Comparison of ENCODE assay signal across 1 cellular context in genomic region chr1:32178380-32179192, GRCh38.
TF ChIP-seq lines count a peak whose summit lies in the region.

No MANE protein-coding gene starts in this region.

TF ChIP-seq in HepG2, 621 proteins besides CTCF, POLR2A, EP300 and RAD21 (continued from another document and continues in another):
- TF ChIP-seq, protein P1, sequence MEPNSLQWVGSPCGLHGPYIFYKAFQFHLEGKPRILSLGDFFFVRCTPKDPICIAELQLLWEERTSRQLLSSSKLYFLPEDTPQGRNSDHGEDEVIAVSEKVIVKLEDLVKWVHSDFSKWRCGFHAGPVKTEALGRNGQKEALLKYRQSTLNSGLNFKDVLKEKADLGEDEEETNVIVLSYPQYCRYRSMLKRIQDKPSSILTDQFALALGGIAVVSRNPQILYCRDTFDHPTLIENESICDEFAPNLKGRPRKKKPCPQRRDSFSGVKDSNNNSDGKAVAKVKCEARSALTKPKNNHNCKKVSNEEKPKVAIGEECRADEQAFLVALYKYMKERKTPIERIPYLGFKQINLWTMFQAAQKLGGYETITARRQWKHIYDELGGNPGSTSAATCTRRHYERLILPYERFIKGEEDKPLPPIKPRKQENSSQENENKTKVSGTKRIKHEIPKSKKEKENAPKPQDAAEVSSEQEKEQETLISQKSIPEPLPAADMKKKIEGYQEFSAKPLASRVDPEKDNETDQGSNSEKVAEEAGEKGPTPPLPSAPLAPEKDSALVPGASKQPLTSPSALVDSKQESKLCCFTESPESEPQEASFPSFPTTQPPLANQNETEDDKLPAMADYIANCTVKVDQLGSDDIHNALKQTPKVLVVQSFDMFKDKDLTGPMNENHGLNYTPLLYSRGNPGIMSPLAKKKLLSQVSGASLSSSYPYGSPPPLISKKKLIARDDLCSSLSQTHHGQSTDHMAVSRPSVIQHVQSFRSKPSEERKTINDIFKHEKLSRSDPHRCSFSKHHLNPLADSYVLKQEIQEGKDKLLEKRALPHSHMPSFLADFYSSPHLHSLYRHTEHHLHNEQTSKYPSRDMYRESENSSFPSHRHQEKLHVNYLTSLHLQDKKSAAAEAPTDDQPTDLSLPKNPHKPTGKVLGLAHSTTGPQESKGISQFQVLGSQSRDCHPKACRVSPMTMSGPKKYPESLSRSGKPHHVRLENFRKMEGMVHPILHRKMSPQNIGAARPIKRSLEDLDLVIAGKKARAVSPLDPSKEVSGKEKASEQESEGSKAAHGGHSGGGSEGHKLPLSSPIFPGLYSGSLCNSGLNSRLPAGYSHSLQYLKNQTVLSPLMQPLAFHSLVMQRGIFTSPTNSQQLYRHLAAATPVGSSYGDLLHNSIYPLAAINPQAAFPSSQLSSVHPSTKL (CRISPR knock-in tag; IDR thresholded peaks at IDR 0.05) = peak; percentile 71
- no peak for TF ChIP-seq FOXP1 (IDR thresholded peaks at IDR 0.05)
- peak; percentile 63; the same call in 1 of the 2 replicates for TF ChIP-seq FOXP1 (CRISPR knock-in tag; IDR thresholded peaks at IDR 0.05)
- TF ChIP-seq ZSCAN20 (CRISPR knock-in tag; IDR thresholded peaks at IDR 0.05; ENCODE audit: borderline replicate concordance) = no peak
- TF ChIP-seq ZBED4 (CRISPR knock-in tag; IDR thresholded peaks at IDR 0.05; ENCODE audit: borderline replicate concordance) = peak; percentile 43; the same call in 1 of the 2 replicates
- TF ChIP-seq NR2F6 (IDR thresholded peaks at IDR 0.05) = peak; percentile 57; the same call in 1 of the 2 replicates
- TF ChIP-seq NR2F6 (CRISPR knock-in tag; IDR thresholded peaks at IDR 0.05) = peak; percentile 63
- no peak for TF ChIP-seq NFIB (CRISPR knock-in tag; IDR thresholded peaks at IDR 0.05; ENCODE audit: borderline replicate concordance)
- TF ChIP-seq XBP1 (CRISPR knock-in tag; IDR thresholded peaks at IDR 0.05) = 0 out of 2 replicates have a peak, but pooled peaks have one; percentile 17
- peak; percentile 31; the same call in 1 of the 2 replicates for TF ChIP-seq FOXJ3 (CRISPR knock-in tag; IDR thresholded peaks at IDR 0.05; ENCODE audit: borderline replicate concordance)
- TF ChIP-seq SAP130 (CRISPR knock-in tag; IDR thresholded peaks at IDR 0.05; ENCODE audit: low read depth) = peak; percentile 57
- TF ChIP-seq, protein P2, sequence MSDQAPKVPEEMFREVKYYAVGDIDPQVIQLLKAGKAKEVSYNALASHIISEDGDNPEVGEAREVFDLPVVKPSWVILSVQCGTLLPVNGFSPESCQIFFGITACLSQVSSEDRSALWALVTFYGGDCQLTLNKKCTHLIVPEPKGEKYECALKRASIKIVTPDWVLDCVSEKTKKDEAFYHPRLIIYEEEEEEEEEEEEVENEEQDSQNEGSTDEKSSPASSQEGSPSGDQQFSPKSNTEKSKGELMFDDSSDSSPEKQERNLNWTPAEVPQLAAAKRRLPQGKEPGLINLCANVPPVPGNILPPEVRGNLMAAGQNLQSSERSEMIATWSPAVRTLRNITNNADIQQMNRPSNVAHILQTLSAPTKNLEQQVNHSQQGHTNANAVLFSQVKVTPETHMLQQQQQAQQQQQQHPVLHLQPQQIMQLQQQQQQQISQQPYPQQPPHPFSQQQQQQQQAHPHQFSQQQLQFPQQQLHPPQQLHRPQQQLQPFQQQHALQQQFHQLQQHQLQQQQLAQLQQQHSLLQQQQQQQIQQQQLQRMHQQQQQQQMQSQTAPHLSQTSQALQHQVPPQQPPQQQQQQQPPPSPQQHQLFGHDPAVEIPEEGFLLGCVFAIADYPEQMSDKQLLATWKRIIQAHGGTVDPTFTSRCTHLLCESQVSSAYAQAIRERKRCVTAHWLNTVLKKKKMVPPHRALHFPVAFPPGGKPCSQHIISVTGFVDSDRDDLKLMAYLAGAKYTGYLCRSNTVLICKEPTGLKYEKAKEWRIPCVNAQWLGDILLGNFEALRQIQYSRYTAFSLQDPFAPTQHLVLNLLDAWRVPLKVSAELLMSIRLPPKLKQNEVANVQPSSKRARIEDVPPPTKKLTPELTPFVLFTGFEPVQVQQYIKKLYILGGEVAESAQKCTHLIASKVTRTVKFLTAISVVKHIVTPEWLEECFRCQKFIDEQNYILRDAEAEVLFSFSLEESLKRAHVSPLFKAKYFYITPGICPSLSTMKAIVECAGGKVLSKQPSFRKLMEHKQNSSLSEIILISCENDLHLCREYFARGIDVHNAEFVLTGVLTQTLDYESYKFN (CRISPR knock-in tag; conservative IDR thresholded peaks at IDR 0.05) = peak; percentile 85
- TF ChIP-seq TBX3 (IDR thresholded peaks at IDR 0.05; ENCODE audit: borderline replicate concordance) = peak; percentile 72; the same call in 1 of the 2 replicates
- TF ChIP-seq JARID2 (CRISPR knock-in tag; IDR thresholded peaks at IDR 0.05; ENCODE audit: insufficient replicate concordance) = peak; percentile 22
- TF ChIP-seq, protein P3, sequence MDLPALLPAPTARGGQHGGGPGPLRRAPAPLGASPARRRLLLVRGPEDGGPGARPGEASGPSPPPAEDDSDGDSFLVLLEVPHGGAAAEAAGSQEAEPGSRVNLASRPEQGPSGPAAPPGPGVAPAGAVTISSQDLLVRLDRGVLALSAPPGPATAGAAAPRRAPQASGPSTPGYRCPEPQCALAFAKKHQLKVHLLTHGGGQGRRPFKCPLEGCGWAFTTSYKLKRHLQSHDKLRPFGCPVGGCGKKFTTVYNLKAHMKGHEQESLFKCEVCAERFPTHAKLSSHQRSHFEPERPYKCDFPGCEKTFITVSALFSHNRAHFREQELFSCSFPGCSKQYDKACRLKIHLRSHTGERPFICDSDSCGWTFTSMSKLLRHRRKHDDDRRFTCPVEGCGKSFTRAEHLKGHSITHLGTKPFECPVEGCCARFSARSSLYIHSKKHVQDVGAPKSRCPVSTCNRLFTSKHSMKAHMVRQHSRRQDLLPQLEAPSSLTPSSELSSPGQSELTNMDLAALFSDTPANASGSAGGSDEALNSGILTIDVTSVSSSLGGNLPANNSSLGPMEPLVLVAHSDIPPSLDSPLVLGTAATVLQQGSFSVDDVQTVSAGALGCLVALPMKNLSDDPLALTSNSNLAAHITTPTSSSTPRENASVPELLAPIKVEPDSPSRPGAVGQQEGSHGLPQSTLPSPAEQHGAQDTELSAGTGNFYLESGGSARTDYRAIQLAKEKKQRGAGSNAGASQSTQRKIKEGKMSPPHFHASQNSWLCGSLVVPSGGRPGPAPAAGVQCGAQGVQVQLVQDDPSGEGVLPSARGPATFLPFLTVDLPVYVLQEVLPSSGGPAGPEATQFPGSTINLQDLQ (CRISPR knock-in tag; IDR thresholded peaks at IDR 0.05) = no peak
- no peak for TF ChIP-seq SOX6 (IDR thresholded peaks at IDR 0.05)
- TF ChIP-seq SOX6 (CRISPR knock-in tag; IDR thresholded peaks at IDR 0.05) = peak; percentile 56
- no peak for TF ChIP-seq AGO2 (optimal IDR thresholded peaks at IDR 0.05; ENCODE audit: low read depth, low read length)
- TF ChIP-seq ISL2 (CRISPR knock-in tag; IDR thresholded peaks at IDR 0.05) = peak; percentile 35; the same call in 1 of the 2 replicates
- peak; percentile 89 for TF ChIP-seq TBX2 (CRISPR knock-in tag; IDR thresholded peaks at IDR 0.05; ENCODE audit: borderline replicate concordance)
- peak; percentile 33; the same call in 1 of the 2 replicates for TF ChIP-seq MIXL1 (CRISPR knock-in tag; IDR thresholded peaks at IDR 0.05)
- 0 out of 2 replicates have a peak, but pooled peaks have one; percentile 22 for TF ChIP-seq ZFP1 (CRISPR knock-in tag; IDR thresholded peaks at IDR 0.05)
- TF ChIP-seq NCOA2 (CRISPR knock-in tag; IDR thresholded peaks at IDR 0.05) = peak; percentile 34
- TF ChIP-seq KDM6A (CRISPR knock-in tag; IDR thresholded peaks at IDR 0.05; ENCODE audit: low read depth) = peak; percentile 72; the same call in 1 of the 2 replicates
- TF ChIP-seq CEBPG (CRISPR knock-in tag; IDR thresholded peaks at IDR 0.05) = peak; percentile 90
- no peak for TF ChIP-seq ZNF563 (CRISPR knock-in tag; IDR thresholded peaks at IDR 0.05)
- no peak; the same call in 1 of the 2 replicates for TF ChIP-seq CREB1 (IDR thresholded peaks at IDR 0.05)
- peak; percentile 76 for TF ChIP-seq CREB1 (CRISPR knock-in tag; IDR thresholded peaks at IDR 0.05)
- TF ChIP-seq ZNF614 (CRISPR knock-in tag; IDR thresholded peaks at IDR 0.05; ENCODE audit: borderline replicate concordance) = peak; percentile 83; the same call in 1 of the 2 replicates
- TF ChIP-seq, protein P4, sequence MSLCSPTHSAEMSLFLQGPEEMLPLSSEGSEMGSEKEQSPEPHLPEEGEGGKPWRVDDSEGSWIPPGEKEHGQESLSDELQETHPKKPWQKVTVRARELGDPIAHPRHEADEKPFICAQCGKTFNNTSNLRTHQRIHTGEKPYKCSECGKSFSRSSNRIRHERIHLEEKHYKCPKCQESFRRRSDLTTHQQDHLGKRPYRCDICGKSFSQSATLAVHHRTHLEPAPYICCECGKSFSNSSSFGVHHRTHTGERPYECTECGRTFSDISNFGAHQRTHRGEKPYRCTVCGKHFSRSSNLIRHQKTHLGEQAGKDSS (CRISPR knock-in tag; IDR thresholded peaks at IDR 0.05; ENCODE audit: borderline replicate concordance, low read depth) = peak; percentile 98
- 0 out of 2 replicates have a peak, but pooled peaks have one; percentile 9 for TF ChIP-seq ZNF556 (CRISPR knock-in tag; IDR thresholded peaks at IDR 0.05; ENCODE audit: borderline replicate concordance)
- TF ChIP-seq GATAD2A (CRISPR knock-in tag; IDR thresholded peaks at IDR 0.05) = peak; percentile 90
- TF ChIP-seq, protein P5, sequence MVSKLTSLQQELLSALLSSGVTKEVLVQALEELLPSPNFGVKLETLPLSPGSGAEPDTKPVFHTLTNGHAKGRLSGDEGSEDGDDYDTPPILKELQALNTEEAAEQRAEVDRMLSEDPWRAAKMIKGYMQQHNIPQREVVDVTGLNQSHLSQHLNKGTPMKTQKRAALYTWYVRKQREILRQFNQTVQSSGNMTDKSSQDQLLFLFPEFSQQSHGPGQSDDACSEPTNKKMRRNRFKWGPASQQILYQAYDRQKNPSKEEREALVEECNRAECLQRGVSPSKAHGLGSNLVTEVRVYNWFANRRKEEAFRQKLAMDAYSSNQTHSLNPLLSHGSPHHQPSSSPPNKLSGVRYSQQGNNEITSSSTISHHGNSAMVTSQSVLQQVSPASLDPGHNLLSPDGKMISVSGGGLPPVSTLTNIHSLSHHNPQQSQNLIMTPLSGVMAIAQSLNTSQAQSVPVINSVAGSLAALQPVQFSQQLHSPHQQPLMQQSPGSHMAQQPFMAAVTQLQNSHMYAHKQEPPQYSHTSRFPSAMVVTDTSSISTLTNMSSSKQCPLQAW (CRISPR knock-in tag; IDR thresholded peaks at IDR 0.05) = no peak
- TF ChIP-seq, protein P6, sequence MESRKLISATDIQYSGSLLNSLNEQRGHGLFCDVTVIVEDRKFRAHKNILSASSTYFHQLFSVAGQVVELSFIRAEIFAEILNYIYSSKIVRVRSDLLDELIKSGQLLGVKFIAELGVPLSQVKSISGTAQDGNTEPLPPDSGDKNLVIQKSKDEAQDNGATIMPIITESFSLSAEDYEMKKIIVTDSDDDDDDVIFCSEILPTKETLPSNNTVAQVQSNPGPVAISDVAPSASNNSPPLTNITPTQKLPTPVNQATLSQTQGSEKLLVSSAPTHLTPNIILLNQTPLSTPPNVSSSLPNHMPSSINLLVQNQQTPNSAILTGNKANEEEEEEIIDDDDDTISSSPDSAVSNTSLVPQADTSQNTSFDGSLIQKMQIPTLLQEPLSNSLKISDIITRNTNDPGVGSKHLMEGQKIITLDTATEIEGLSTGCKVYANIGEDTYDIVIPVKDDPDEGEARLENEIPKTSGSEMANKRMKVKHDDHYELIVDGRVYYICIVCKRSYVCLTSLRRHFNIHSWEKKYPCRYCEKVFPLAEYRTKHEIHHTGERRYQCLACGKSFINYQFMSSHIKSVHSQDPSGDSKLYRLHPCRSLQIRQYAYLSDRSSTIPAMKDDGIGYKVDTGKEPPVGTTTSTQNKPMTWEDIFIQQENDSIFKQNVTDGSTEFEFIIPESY (CRISPR knock-in tag; IDR thresholded peaks at IDR 0.05) = 0 out of 2 replicates have a peak, but pooled peaks have one; percentile 38
- 0 out of 2 replicates have a peak, but pooled peaks have one; percentile 9 for TF ChIP-seq SIN3A (IDR thresholded peaks at IDR 0.05; ENCODE audit: borderline replicate concordance, low read depth, low read length)
- peak; percentile 76 for TF ChIP-seq TBL1XR1 (IDR thresholded peaks at IDR 0.05; ENCODE audit: borderline replicate concordance, low read length, partially characterized antibody)
- TF ChIP-seq ZBTB25 (CRISPR knock-in tag; IDR thresholded peaks at IDR 0.05) = peak; percentile 71; the same call in 1 of the 2 replicates
- TF ChIP-seq, protein P7, sequence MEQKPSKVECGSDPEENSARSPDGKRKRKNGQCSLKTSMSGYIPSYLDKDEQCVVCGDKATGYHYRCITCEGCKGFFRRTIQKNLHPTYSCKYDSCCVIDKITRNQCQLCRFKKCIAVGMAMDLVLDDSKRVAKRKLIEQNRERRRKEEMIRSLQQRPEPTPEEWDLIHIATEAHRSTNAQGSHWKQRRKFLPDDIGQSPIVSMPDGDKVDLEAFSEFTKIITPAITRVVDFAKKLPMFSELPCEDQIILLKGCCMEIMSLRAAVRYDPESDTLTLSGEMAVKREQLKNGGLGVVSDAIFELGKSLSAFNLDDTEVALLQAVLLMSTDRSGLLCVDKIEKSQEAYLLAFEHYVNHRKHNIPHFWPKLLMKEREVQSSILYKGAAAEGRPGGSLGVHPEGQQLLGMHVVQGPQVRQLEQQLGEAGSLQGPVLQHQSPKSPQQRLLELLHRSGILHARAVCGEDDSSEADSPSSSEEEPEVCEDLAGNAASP (CRISPR knock-in tag; IDR thresholded peaks at IDR 0.05; ENCODE audit: borderline replicate concordance) = peak; percentile 35; the same call in 1 of the 2 replicates
